ENCODE assay signal across 1 cellular context in genomic region chr6:35343092-35343834, GRCh38.
TF ChIP-seq lines count a peak whose summit lies in the region.

No MANE protein-coding gene starts in this region.

TF ChIP-seq in WTC11, 78 proteins besides CTCF, POLR2A, EP300 and RAD21 (continued from another document):
- TF ChIP-seq, protein P1, sequence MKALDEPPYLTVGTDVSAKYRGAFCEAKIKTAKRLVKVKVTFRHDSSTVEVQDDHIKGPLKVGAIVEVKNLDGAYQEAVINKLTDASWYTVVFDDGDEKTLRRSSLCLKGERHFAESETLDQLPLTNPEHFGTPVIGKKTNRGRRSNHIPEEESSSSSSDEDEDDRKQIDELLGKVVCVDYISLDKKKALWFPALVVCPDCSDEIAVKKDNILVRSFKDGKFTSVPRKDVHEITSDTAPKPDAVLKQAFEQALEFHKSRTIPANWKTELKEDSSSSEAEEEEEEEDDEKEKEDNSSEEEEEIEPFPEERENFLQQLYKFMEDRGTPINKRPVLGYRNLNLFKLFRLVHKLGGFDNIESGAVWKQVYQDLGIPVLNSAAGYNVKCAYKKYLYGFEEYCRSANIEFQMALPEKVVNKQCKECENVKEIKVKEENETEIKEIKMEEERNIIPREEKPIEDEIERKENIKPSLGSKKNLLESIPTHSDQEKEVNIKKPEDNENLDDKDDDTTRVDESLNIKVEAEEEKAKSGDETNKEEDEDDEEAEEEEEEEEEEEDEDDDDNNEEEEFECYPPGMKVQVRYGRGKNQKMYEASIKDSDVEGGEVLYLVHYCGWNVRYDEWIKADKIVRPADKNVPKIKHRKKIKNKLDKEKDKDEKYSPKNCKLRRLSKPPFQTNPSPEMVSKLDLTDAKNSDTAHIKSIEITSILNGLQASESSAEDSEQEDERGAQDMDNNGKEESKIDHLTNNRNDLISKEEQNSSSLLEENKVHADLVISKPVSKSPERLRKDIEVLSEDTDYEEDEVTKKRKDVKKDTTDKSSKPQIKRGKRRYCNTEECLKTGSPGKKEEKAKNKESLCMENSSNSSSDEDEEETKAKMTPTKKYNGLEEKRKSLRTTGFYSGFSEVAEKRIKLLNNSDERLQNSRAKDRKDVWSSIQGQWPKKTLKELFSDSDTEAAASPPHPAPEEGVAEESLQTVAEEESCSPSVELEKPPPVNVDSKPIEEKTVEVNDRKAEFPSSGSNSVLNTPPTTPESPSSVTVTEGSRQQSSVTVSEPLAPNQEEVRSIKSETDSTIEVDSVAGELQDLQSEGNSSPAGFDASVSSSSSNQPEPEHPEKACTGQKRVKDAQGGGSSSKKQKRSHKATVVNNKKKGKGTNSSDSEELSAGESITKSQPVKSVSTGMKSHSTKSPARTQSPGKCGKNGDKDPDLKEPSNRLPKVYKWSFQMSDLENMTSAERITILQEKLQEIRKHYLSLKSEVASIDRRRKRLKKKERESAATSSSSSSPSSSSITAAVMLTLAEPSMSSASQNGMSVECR (CRISPR knock-in tag; IDR thresholded peaks at IDR 0.05; ENCODE audit: borderline replicate concordance), result no peak
- no peak for TF ChIP-seq E2F4 (CRISPR knock-in tag; IDR thresholded peaks at IDR 0.05; ENCODE audit: borderline replicate concordance, low read depth)
- TF ChIP-seq NFE2L1 (CRISPR knock-in tag; IDR thresholded peaks at IDR 0.05), result no peak
- TF ChIP-seq JUN (CRISPR knock-in tag; IDR thresholded peaks at IDR 0.05), result no peak
- no peak for TF ChIP-seq NFYB (CRISPR knock-in tag; conservative IDR thresholded peaks at IDR 0.05; ENCODE audit: low read depth)
- TF ChIP-seq ZNF232 (CRISPR knock-in tag; IDR thresholded peaks at IDR 0.05), result no peak
- TF ChIP-seq CREB1 (CRISPR knock-in tag; IDR thresholded peaks at IDR 0.05), result no peak
